Comparison of ENCODE assay signal across 8 cellular contexts in the genomic region with DNA sequence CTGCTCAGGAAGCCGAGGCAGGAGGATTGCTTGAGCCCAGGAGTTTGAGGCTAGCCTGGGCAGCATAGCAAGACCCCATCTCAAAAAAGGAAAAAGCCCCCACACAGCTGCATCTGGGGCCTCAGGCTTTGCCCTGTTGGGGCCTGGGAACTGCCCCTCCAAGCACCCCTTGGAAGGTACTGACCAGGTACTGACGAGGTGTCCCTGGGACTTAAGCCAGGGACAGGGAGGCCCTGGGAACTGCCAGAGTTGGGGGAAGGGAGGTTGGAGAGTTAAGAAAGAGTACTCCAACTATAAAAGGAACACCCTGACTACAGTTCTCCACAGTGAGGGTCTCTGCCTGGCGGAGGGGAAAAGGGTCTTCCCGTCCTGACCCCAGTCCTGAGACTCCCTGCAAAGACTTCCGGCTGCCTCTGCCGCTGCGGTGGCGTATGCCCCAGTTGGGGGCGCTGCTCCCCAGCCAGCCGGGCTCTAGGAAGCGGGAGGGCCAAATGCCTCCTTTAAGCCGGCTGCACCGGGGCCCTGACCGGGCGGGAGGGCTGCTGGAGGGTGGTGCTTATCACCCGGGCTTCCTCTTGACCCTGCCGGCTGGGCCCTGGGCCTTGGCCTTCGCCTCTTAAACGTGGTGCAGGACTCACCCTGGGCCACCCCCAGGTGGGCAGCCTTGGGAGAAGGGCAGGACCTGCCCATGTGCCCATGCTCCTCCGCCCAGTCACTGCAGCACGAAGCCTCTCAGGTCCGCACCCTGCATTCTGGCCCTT. TPM values are rescaled to one million over a fixed set of nuclear protein-coding genes. Genes with fewer than 3 reads are reported as not detected.
DNase-seq lines count a peak whose midpoint lies in the region; ATAC-seq and TF ChIP-seq lines count a peak whose summit lies in the region.

No MANE protein-coding gene starts in this region.

- no peaks in the 10 kb centered on the region for H3K9me3 ChIP-seq in neuron (ENCODE audit: low read length)

- H3K27ac Mint-ChIP-seq in activated CD8-positive, alpha-beta T cell treated with anti-CD3 and anti-CD28 coated beads, Interleukin-2, amount 10 ng/mL, durations not matched to agents 7 days and 5 days, result no peak overlapping the region

- peak; percentile 76 for TF ChIP-seq CTCF in fibroblast of pulmonary artery (IDR thresholded peaks at IDR 0.05; ENCODE audit: low read length, missing control alignments)

- POLR2A ChIA-PET in activated CD8-positive, alpha-beta T cell treated with anti-CD3 and anti-CD28 coated beads, Interleukin-2, amount 10 ng/mL, durations not matched to agents 7 days and 5 days (lab: Charles Lee), result no interaction called here

- H3K36me3 Mint-ChIP-seq in activated CD8-positive, alpha-beta T cell treated with anti-CD3 and anti-CD28 coated beads, Interleukin-2, amount 10 ng/mL, durations not matched to agents 7 days and 5 days (ENCODE audit: low read depth), result no peaks in the 10 kb centered on the region

- ATAC-seq in activated CD8-positive, alpha-beta T cell treated with anti-CD3 and anti-CD28 coated beads, Interleukin-2, amount 10 ng/mL, durations not matched to agents 7 days and 5 days, result peak; percentile 81
- no peak for ATAC-seq in GM19397 (IDR thresholded peaks at IDR 0.05; ENCODE audit: unreplicated experiment)

- CTCF ChIA-PET in activated CD8-positive, alpha-beta T cell treated with anti-CD3 and anti-CD28 coated beads, Interleukin-2, amount 10 ng/mL, durations not matched to agents 7 days and 5 days (lab: Charles Lee), result interaction anchor here (0.8 to 5.3 kb wide), 9 partner anchors 10 to 153 kb away, joined by 3 to 70 read pairs (median 5); partner anchors contain the start of genes SLC30A3 and TRIM54

- H3K4me1 ChIP-seq in neuron (ENCODE audit: insufficient read depth, low read length), result peaks cover 4% of the 10 kb centered on the region

- peaks cover 2% of the 10 kb centered on the region for H3K27me3 Mint-ChIP-seq in activated CD8-positive, alpha-beta T cell treated with anti-CD3 and anti-CD28 coated beads, Interleukin-2, amount 10 ng/mL, durations not matched to agents 7 days and 5 days (ENCODE audit: low read depth)

- H3K9me3 Mint-ChIP-seq in activated CD8-positive, alpha-beta T cell treated with anti-CD3 and anti-CD28 coated beads, Interleukin-2, amount 10 ng/mL, durations not matched to agents 7 days and 5 days (ENCODE audit: insufficient read depth), result no peaks in the 10 kb centered on the region

- no peak overlapping the region for H3K4me3 ChIP-seq in fibroblast of pulmonary artery (replicated peaks; ENCODE audit: low read depth, low read length)
- H3K4me3 ChIP-seq in neuron (ENCODE audit: low read length), result peak overlapping the region; percentile 2

- H3K4me3 Mint-ChIP-seq in activated CD8-positive, alpha-beta T cell treated with anti-CD3 and anti-CD28 coated beads, Interleukin-2, amount 10 ng/mL, durations not matched to agents 7 days and 5 days, result no peak overlapping the region

- peaks cover 20% of the 10 kb centered on the region for H3K27me3 ChIP-seq in neuron (ENCODE audit: insufficient read depth, low read length)

- no peaks in the 10 kb centered on the region for H3K36me3 ChIP-seq in neuron (ENCODE audit: insufficient read depth, low read length)

- H3K4me1 Mint-ChIP-seq in activated CD8-positive, alpha-beta T cell treated with anti-CD3 and anti-CD28 coated beads, Interleukin-2, amount 10 ng/mL, durations not matched to agents 7 days and 5 days (ENCODE audit: low read depth), result no peaks in the 10 kb centered on the region

- peak overlapping the region; percentile 41 for H2AFZ ChIP-seq in neuron (ENCODE audit: low read depth, low read length)

- DNase-seq in DMS153 (lab: John Stamatoyannopoulos, UW) (peak; percentile 1), DMS153 treated with DMSO at 0.1 percent for 48 hours (lab: John Stamatoyannopoulos, UW; ENCODE audit: unreplicated experiment) (no peak), NCI-H1694 treated with DMSO at 0.1 percent for 48 hours (lab: John Stamatoyannopoulos, UW) (peak; percentile 38), fibroblast of pulmonary artery (ENCODE audit: low read depth) (peak; percentile 50), DMS79 (lab: John Stamatoyannopoulos, UW) (no peak)
- DNase-seq in activated CD8-positive, alpha-beta T cell treated with anti-CD3 and anti-CD28 coated beads, Interleukin-2, amount 10 ng/mL, durations not matched to agents 7 days and 5 days, result peak; percentile 70

RNA-seq across cellular contexts. Expression of gene SLC30A3, which starts 12.8 kb away (rescaled TPM):
- not detected for total RNA-seq in activated CD8-positive, alpha-beta T cell treated with anti-CD3 and anti-CD28 coated beads, Interleukin-2, amount 10 ng/mL, durations not matched to agents 7 days and 5 days

RNA-seq across cellular contexts. Expression of gene DNAJC5G, which starts 25.2 kb away (rescaled TPM):
- total RNA-seq in activated CD8-positive, alpha-beta T cell treated with anti-CD3 and anti-CD28 coated beads, Interleukin-2, amount 10 ng/mL, durations not matched to agents 7 days and 5 days, result not detected

RNA-seq across cellular contexts. Expression of gene TRIM54, which starts 32.2 kb away (rescaled TPM):
- total RNA-seq in activated CD8-positive, alpha-beta T cell treated with anti-CD3 and anti-CD28 coated beads, Interleukin-2, amount 10 ng/mL, durations not matched to agents 7 days and 5 days, result under 1 TPM; 0.26 to 0.31 TPM

RNA-seq across cellular contexts. Expression of gene CAD, which starts 32.9 kb away (rescaled TPM):
- total RNA-seq in activated CD8-positive, alpha-beta T cell treated with anti-CD3 and anti-CD28 coated beads, Interleukin-2, amount 10 ng/mL, durations not matched to agents 7 days and 5 days, result 10 to 100 TPM; 83.7 to 85.1 TPM

RNA-seq across cellular contexts. Expression of gene SLC5A6, which starts 38.0 kb away (rescaled TPM):
- 10 to 100 TPM; 41.5 to 47.4 TPM for total RNA-seq in activated CD8-positive, alpha-beta T cell treated with anti-CD3 and anti-CD28 coated beads, Interleukin-2, amount 10 ng/mL, durations not matched to agents 7 days and 5 days

Comparison
In these comparisons a context has a peak if more than half of its experiments do, and no peak if none do; other contexts are left out.
1. DNase-seq: peak in DMS153 (single experiment), NCI-H1694 treated with DMSO at 0.1 percent for 48 hours (single experiment), activated CD8-positive, alpha-beta T cell treated with anti-CD3 and anti-CD28 coated beads, Interleukin-2, amount 10 ng/mL, durations not matched to agents 7 days and 5 days (single experiment) and fibroblast of pulmonary artery (single experiment); none in DMS153 treated with DMSO at 0.1 percent for 48 hours (single experiment) and DMS79 (single experiment).